In genomic region chr1:17125756-17126237, GRCh38 we compare ENCODE assay signal across 8 cellular contexts. TPM values are rescaled to one million over a fixed set of nuclear protein-coding genes. Genes with fewer than 3 reads are reported as not detected.
DNase-seq lines count a peak whose midpoint lies in the region; ATAC-seq, FAIRE-seq and TF ChIP-seq lines count a peak whose summit lies in the region.

No MANE protein-coding gene starts in this region.

- FAIRE-seq in frontal cortex (lab: Jason Lieb, UNC) (no peak), pancreas (lab: Jason Lieb, UNC) (no peak)

- DNase-seq in G401 (ENCODE audit: low spot score): peak; percentile 79
- DNase-seq in KG1 (lab: John Stamatoyannopoulos, UW): peak; percentile 63
- DNase-seq in SJSA1 (ENCODE audit: low read depth in 1 of 2, low spot score in 2 of 2): peak; percentile 84 to 90
- peak; percentile 25 for DNase-seq in activated gamma-delta T cell (lab: John Stamatoyannopoulos, UW)
- DNase-seq in frontal cortex (ENCODE audit: low spot score in 2 of 2): peak; percentile 72 to 87
- peak; percentile 77 to 99 (median 92) for DNase-seq in pancreas
- DNase-seq in tibial artery: peak; percentile 78 to 86

- intact Hi-C loops in pancreas (cut with DNase I): loop anchor here in 2 of 3 donors (5.0 to 10.0 kb wide), 2 partner anchors 112 to 209 kb away; no protein-coding TSS in a partner anchor
- intact Hi-C loops in tibial artery (cut with DNase I; ENCODE audit: low total_unique reads): loop anchor here (1.0 kb wide), 1 partner anchor 113 kb away; no protein-coding TSS in a partner anchor

- H3K9me3 ChIP-seq in SJSA1 (replicated peaks) (no peaks in the 10 kb centered on the region), pancreas (no peaks in the 10 kb centered on the region), tibial artery (no peaks in the 10 kb centered on the region)

- in situ Hi-C loops in G401 (cut with HindIII; ENCODE audit: low sequenced_read_pairs): no loop called here

- H3K27ac ChIP-seq in SJSA1 (0 out of 2 replicates have a peak overlapping the region, but pooled peaks have one; percentile 11), pancreas (no peak overlapping the region), tibial artery (no peak overlapping the region)

- H3K27me3 ChIP-seq in SJSA1 (replicated peaks) (no peaks in the 10 kb centered on the region), pancreas (no peaks in the 10 kb centered on the region), tibial artery (peaks cover 0 to 3% of the 10 kb centered on the region in 2 donors)

- ATAC-seq in pancreas (peak; percentile 88 to 95 (median 93)), HG02588 (IDR thresholded peaks at IDR 0.05; ENCODE audit: unreplicated experiment) (no peak)

- H3K4me1 ChIP-seq in SJSA1 (replicated peaks) (peaks cover 73% of the 10 kb centered on the region), pancreas (no peaks in the 10 kb centered on the region), tibial artery (peaks cover 0 to 23% (median 8%) of the 10 kb centered on the region in 4 donors)

- H3K4me3 ChIP-seq in SJSA1 (no peak overlapping the region), pancreas (no peak overlapping the region), tibial artery (peak overlapping the region in 1 of 2 donors; percentile 12)

- TF ChIP-seq CTCF in pancreas (IDR thresholded peaks at IDR 0.05): peak; percentile 83 to 90 (median 88)
- TF ChIP-seq CTCF in tibial artery (IDR thresholded peaks at IDR 0.05): peak; percentile 94 to 98

- no peaks in the 10 kb centered on the region for H3K36me3 ChIP-seq in SJSA1
- H3K36me3 ChIP-seq in pancreas: no peaks in the 10 kb centered on the region
- H3K36me3 ChIP-seq in tibial artery: no peaks in the 10 kb centered on the region

- 7 to 10% methylated on average over 16 of the region's 16 CpGs for WGBS in pancreas, 2 donors

RNA-seq across cellular contexts. Expression of gene PADI2, which starts 6.5 kb away (rescaled TPM):
- total RNA-seq in G401 (2014; rRNA removed; shearing (Covaris generic)): 0.10 and 0.62 TPM in 2 replicates
- not detected in 2 replicates for total RNA-seq in SJSA1 (2014; rRNA removed; shearing (Covaris generic))
- total RNA-seq in frontal cortex (0.41 TPM), pancreas (1 to 10 TPM in 3 of 6 donors, under 1 TPM in 3; 0.42 to 10.0 (median 1.1) TPM)
- polyA plus RNA-seq in pancreas: under 1 TPM; 0.54 to 0.80 TPM

Comparison
In these comparisons a context has a peak if more than half of its experiments do, and no peak if none do; other contexts are left out.
1. DNase-seq: peak in every context shown above with its lines; median percentile 92 in pancreas; 87 in SJSA1; 82 in tibial artery; 80 in frontal cortex; 79 in G401; 63 in KG1; 25 in activated gamma-delta T cell.